8 cellular contexts compared by ENCODE assay signal in the genomic region with DNA sequence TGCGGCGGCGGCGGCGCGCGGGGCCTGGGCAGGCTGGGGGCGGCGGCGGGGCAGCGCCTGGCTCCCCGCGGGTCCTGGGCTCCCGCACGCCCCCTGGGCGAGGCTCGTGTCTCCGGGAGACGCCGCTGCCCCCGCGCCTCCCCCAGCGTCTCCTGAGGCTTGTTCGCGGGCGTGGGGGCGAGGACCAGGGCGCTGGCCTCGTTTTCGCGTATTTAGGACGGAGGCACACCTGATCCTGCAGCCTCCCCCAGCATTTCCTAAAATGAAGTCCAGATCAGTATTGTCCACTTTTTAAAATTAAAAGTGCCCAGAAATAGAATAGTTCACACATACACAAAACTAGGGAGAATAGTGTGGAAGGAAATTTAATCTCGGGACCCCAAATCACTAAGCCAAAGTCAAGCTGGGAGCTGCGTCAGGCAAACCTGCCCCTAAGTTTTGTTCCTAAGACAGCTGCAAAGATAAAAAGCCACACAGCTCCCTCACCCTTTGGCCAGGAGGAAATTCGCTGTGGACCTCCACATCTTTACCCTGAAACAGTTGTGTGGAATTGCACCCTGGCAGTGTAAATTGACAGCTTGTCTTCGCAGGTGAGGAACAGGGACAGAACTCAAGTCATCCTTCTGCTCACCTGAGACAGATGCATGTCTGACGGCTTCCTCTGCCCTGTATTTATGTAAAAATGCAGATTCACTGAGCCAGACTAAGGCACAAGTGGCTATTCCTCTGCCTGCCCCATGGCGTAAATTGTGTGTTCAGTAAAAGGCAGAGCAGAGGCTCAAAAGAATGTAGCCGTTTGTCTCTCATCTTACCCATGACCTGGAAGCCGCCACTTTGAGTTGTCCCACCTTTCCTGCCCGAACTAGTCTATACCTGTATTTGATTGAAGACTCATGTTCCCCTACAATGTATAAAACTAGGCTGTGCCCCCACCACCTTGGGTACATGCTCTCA. TPM values are rescaled to one million over a fixed set of nuclear protein-coding genes. Genes with fewer than 3 reads are reported as not detected.
A peak's percentile ranks its signal among the peaks of the same experiment; 100 is the strongest.
DNase-seq lines count a peak whose midpoint lies in the region; ATAC-seq, FAIRE-seq and TF ChIP-seq lines count a peak whose summit lies in the region.

No MANE protein-coding gene starts in this region.

- POLR2A ChIA-PET in endothelial cell of umbilical vein (lab: Charles Lee) = no interaction called here

- no peaks in the 10 kb centered on the region for H3K79me2 ChIP-seq in OCI-LY3 (ENCODE audit: low read length)
- H3K79me2 ChIP-seq in endothelial cell of umbilical vein (ENCODE audit: control insufficient read depth, insufficient read depth, low read length) = peaks cover 3% of the 10 kb centered on the region

- CTCF ChIA-PET in endothelial cell of umbilical vein (lab: Charles Lee) = interaction anchor here (0.6 to 1.4 kb wide), 6 partner anchors 10 to 244 kb away, joined by 3 to 4 read pairs (median 3); no protein-coding TSS in a partner anchor

- intact Hi-C loops in endothelial cell of umbilical vein (cut with micrococcal nuclease) (loop anchor here (1.0 to 5.0 kb wide), 3 partner anchors 106 to 149 kb away; partner anchors contain the start of gene PRKAG2), pancreas (cut with DNase I) (no loop called here)

- peak in 1 of 4 donors; percentile 1 for ATAC-seq in pancreas
- no peak for ATAC-seq in GM21737 (IDR thresholded peaks at IDR 0.05; ENCODE audit: unreplicated experiment)

- H3K4me3 ChIP-seq in OCI-LY3 (ENCODE audit: low read length) (peak overlapping the region; percentile 59; the same call in 1 of the 2 replicates), endothelial cell of umbilical vein (replicated peaks in 1 of 3; ENCODE audit: insufficient read depth in 1 of 3, low read depth in 1 of 3, low read length in 3 of 3) (peak overlapping the region; percentile 76 to 80 (median 76)), pancreas (peak overlapping the region; percentile 69 to 94 (median 76))

- H3K4me1 ChIP-seq in OCI-LY3 (ENCODE audit: low read length) (peaks cover 19% of the 10 kb centered on the region), endothelial cell of umbilical vein (ENCODE audit: control insufficient read depth, extremely low read depth, insufficient read depth, low read length) (peaks cover 6% of the 10 kb centered on the region), pancreas (peaks cover 0 to 5% (median 0%) of the 10 kb centered on the region in 3 donors)

- dilution Hi-C loops in endothelial cell of umbilical vein (cut with MboI; ENCODE audit: extremely low pct_ligation_motif_present, low sequenced_read_pairs) = no loop called here

- DNase-seq in G401 (ENCODE audit: low spot score) = peak; percentile 29
- DNase-seq in endothelial cell of umbilical vein (ENCODE audit: low read depth, low spot score) = no peak
- DNase-seq in pancreas = no peak
- DNase-seq in NCI-H2171 treated with DMSO at 0.1 percent for 48 hours (lab: John Stamatoyannopoulos, UW) = no peak
- DNase-seq in occipital lobe (lab: John Stamatoyannopoulos, UW) = no peak
- DNase-seq in NCI-H524 treated with DMSO at 0.1 percent for 48 hours (lab: John Stamatoyannopoulos, UW) = no peak

- 10 to 18% methylated on average over 22 to 41 of the region's 41 CpGs for WGBS in pancreas, 2 donors

- BruUV-seq in endothelial cell of umbilical vein (replicated peaks; lab: Mats Ljungman, UMichigan) = TSS peak; percentile 42

- H3K9me3 ChIP-seq in OCI-LY3 (ENCODE audit: insufficient read depth, low read length) = no peaks in the 10 kb centered on the region
- H3K9me3 ChIP-seq in endothelial cell of umbilical vein (replicated peaks; ENCODE audit: control insufficient read depth, insufficient read depth, low read length) = no peaks in the 10 kb centered on the region
- H3K9me3 ChIP-seq in pancreas = no peaks in the 10 kb centered on the region

- peaks cover 4% of the 10 kb centered on the region for H3K36me3 ChIP-seq in OCI-LY3 (replicated peaks; ENCODE audit: low read depth, low read length)
- H3K36me3 ChIP-seq in endothelial cell of umbilical vein (ENCODE audit: control insufficient read depth in 2 of 2, extremely low read depth in 1 of 2, insufficient read depth in 2 of 2, low read length in 2 of 2) = no peaks in the 10 kb centered on the region
- no peaks in the 10 kb centered on the region for H3K36me3 ChIP-seq in pancreas

- H3K27me3 ChIP-seq in OCI-LY3 (ENCODE audit: low read depth, low read length) (no peaks in the 10 kb centered on the region), endothelial cell of umbilical vein (ENCODE audit: control insufficient read depth in 2 of 2, insufficient read depth in 2 of 2, low read length in 2 of 2) (peaks cover 0 to 2% of the 10 kb centered on the region in 2 experiments), pancreas (no peaks in the 10 kb centered on the region)

- peak overlapping the region; percentile 23; the same call in 1 of the 2 replicates for H3K9ac ChIP-seq in OCI-LY3 (ENCODE audit: low read length)
- H3K9ac ChIP-seq in endothelial cell of umbilical vein (replicated peaks; ENCODE audit: extremely low read depth, insufficient read depth, low read length) = peak overlapping the region; percentile 57

- H2AFZ ChIP-seq in OCI-LY3 (ENCODE audit: low read depth, low read length) (no peak overlapping the region), endothelial cell of umbilical vein (ENCODE audit: low read depth, low read length) (peak overlapping the region; percentile 91)

- in situ Hi-C loops in G401 (cut with HindIII; ENCODE audit: low sequenced_read_pairs) = no loop called here

- H4K20me1 ChIP-seq in OCI-LY3 (ENCODE audit: insufficient read depth, low read length) (no peaks in the 10 kb centered on the region), endothelial cell of umbilical vein (replicated peaks; ENCODE audit: control insufficient read depth, extremely low read depth, insufficient read depth, low read length) (no peaks in the 10 kb centered on the region)

- no peaks in the 10 kb centered on the region for H3K9me1 ChIP-seq in endothelial cell of umbilical vein (replicated peaks; ENCODE audit: control insufficient read depth, extremely low read depth, insufficient read depth, low read length)

- H3K27ac ChIP-seq in OCI-LY3 (ENCODE audit: low read length) = no peak overlapping the region
- H3K27ac ChIP-seq in endothelial cell of umbilical vein (ENCODE audit: insufficient read depth, low read depth, low read length) = peak overlapping the region; percentile 27
- peak overlapping the region; percentile 88 to 93 (median 89) for H3K27ac ChIP-seq in pancreas

- TF ChIP-seq CTCF in OCI-LY3 (IDR thresholded peaks at IDR 0.05; ENCODE audit: low read depth, low read length) (no peak), endothelial cell of umbilical vein (IDR thresholded peaks at IDR 0.05; ENCODE audit: extremely low read depth in 1 of 2, insufficient read depth in 1 of 2, low read depth in 1 of 2, low read length in 2 of 2) (no peak), pancreas (IDR thresholded peaks at IDR 0.05) (no peak)

- H3K4me2 ChIP-seq in OCI-LY3 (ENCODE audit: low read length) = peak overlapping the region; percentile 32
- H3K4me2 ChIP-seq in endothelial cell of umbilical vein (ENCODE audit: insufficient read depth, low read length) = peak overlapping the region; percentile 90

- FAIRE-seq in endothelial cell of umbilical vein (lab: Jason Lieb, UNC) (no peak), pancreas (lab: Jason Lieb, UNC) (no peak)

- no peak for TF ChIP-seq POLR2A in endothelial cell of umbilical vein (IDR thresholded peaks at IDR 0.05; ENCODE audit: low read depth, low read length)

TF ChIP-seq in endothelial cell of umbilical vein, 7 proteins besides CTCF, POLR2A, EP300 and RAD21:
- TF ChIP-seq JUN (IDR thresholded peaks at IDR 0.05; ENCODE audit: borderline replicate concordance, insufficient read depth, insufficient read length, low read depth) = no peak
- TF ChIP-seq EZH2 (IDR thresholded peaks at IDR 0.05; ENCODE audit: borderline replicate concordance, low read depth, low read length, severe bottlenecking) = no peak
- no peak for TF ChIP-seq MYC (IDR thresholded peaks at IDR 0.05; ENCODE audit: low read depth, low read length)
- no peak for TF ChIP-seq MAX (IDR thresholded peaks at IDR 0.05; ENCODE audit: insufficient read depth, insufficient read length)
- TF ChIP-seq POLR2AphosphoS5 (IDR thresholded peaks at IDR 0.05; ENCODE audit: insufficient read depth, low read depth, low read length) = no peak
- no peak for TF ChIP-seq GATA2 (IDR thresholded peaks at IDR 0.05; ENCODE audit: insufficient read depth, insufficient read length, low read depth, low read length)
- TF ChIP-seq FOS (IDR thresholded peaks at IDR 0.05; ENCODE audit: borderline replicate concordance, insufficient read depth, low read length) = no peak

RNA-seq across cellular contexts. Expression of gene GALNT11, which starts 0.7 kb away (rescaled TPM):
- total RNA-seq in G401 (2014; rRNA removed; shearing (Covaris generic)) = 86.8 and 87.4 TPM in 2 replicates
- total RNA-seq in endothelial cell of umbilical vein = 27.6 and 27.7 TPM in 2 replicates
- polyA plus RNA-seq in endothelial cell of umbilical vein = 28.0 and 36.5 TPM in 2 replicates
- 30.7 and 31.6 TPM in 2 replicates for polyA plus RNA-seq in endothelial cell of umbilical vein (2011; cell fraction: cytosol; rRNA removed)
- 39.9 and 46.6 TPM in 2 replicates for polyA plus RNA-seq in endothelial cell of umbilical vein (2011; cell fraction: nucleus; rRNA removed)
- polyA plus RNA-seq in endothelial cell of umbilical vein (2012) = 21.9 and 25.1 TPM in 2 replicates
- polyA minus RNA-seq in endothelial cell of umbilical vein = 29.2 and 29.6 TPM in 2 replicates
- polyA minus RNA-seq in endothelial cell of umbilical vein (2011; cell fraction: cytosol; rRNA and poly(A)+ RNA removed) = 11.3 TPM
- 22.7 and 30.4 TPM in 2 replicates for polyA minus RNA-seq in endothelial cell of umbilical vein (2011; cell fraction: nucleus; rRNA and poly(A)+ RNA removed)
- total RNA-seq in pancreas = 10 to 100 TPM; 22.7 to 36.3 (median 27.6) TPM
- 10 to 100 TPM; 12.9 to 23.4 TPM for polyA plus RNA-seq in pancreas
- 57.7 TPM for total RNA-seq in occipital lobe
